Comparison of ENCODE assay signal across 12 cellular contexts in genomic region chr22:42932197-42932519, GRCh38.
DNase-seq lines count a peak whose midpoint lies in the region; ATAC-seq and TF ChIP-seq lines count a peak whose summit lies in the region.
"Had no signal": no experiment of that assay in that cellular context is flagged by ENCODE, and none has a peak within 500 bp of the region (broad histone marks: within the 10 kb centered on the region; RNA-seq: fewer than 3 reads in every experiment).

No MANE protein-coding gene starts in this region.

- no peaks in the 10 kb centered on the region for H3K9me3 Mint-ChIP-seq in activated T-helper 17 cell treated with anti-CD3 and anti-CD28 coated beads, Interleukin-2, amount 50 U/mL, for 72 hours

- no peaks in the 10 kb centered on the region for H3K36me3 ChIP-seq in right lobe of liver
- H3K36me3 ChIP-seq in stomach: no peaks in the 10 kb centered on the region
- H3K36me3 ChIP-seq: HAP-1 had no signal

- peak overlapping the region; percentile 91 for H3K27ac Mint-ChIP-seq in activated T-helper 17 cell treated with anti-CD3 and anti-CD28 coated beads, Interleukin-2, amount 50 U/mL, for 72 hours

- H3K27ac ChIP-seq in right lobe of liver (peak overlapping the region in 2 of 3 donors; percentile 10 to 14), stomach (peak overlapping the region; percentile 19 to 96 (median 89))
- H3K27ac ChIP-seq: SK-N-MC had no signal

- TF ChIP-seq CTCF in GM12865 (IDR thresholded peaks at IDR 0.05; ENCODE audit: insufficient read depth, low read depth, low read length, missing control alignments): no peak
- TF ChIP-seq CTCF in right lobe of liver (IDR thresholded peaks at IDR 0.05): no peak
- TF ChIP-seq CTCF in stomach (IDR thresholded peaks at IDR 0.05): no peak

- H3K4me1 ChIP-seq in right lobe of liver (peaks cover 0 to 16% (median 3%) of the 10 kb centered on the region in 4 donors), stomach (peaks cover 82 to 99% (median 91%) of the 10 kb centered on the region in 4 donors)

- intact Hi-C loops in right lobe of liver (cut with DNase I) (no loop called here), stomach (cut with DNase I; ENCODE audit: low total_unique reads) (no loop called here), sciatic nerve (cut with DNase I) (no loop called here)

- H3K27me3 ChIP-seq in right lobe of liver (no peaks in the 10 kb centered on the region), stomach (no peaks in the 10 kb centered on the region)

- H3K27me3 Mint-ChIP-seq in activated T-helper 17 cell treated with anti-CD3 and anti-CD28 coated beads, Interleukin-2, amount 50 U/mL, for 72 hours: no peaks in the 10 kb centered on the region

- H3K36me3 Mint-ChIP-seq in activated T-helper 17 cell treated with anti-CD3 and anti-CD28 coated beads, Interleukin-2, amount 50 U/mL, for 72 hours (ENCODE audit: low read depth): no peaks in the 10 kb centered on the region

- peak overlapping the region; percentile 75 for H3K4me3 Mint-ChIP-seq in activated T-helper 17 cell treated with anti-CD3 and anti-CD28 coated beads, Interleukin-2, amount 50 U/mL, for 72 hours

- 97% methylated on average over 4 of the region's 4 CpGs for WGBS in right lobe of liver (ENCODE audit: insufficient coverage, low coverage, low lambda C conversion rate, missing lambda C conversion rate)
- WGBS in stomach, 5 donors: 96 to 99% (median 97%) methylated on average over 4 of the region's 4 CpGs

- TF ChIP-seq EP300 in stomach (IDR thresholded peaks at IDR 0.05): no peak

- no peak for DNase-seq in GM12865 (ENCODE audit: low read depth)
- DNase-seq in right lobe of liver: no peak
- no peak for DNase-seq in stomach
- no peak for DNase-seq in sciatic nerve (ENCODE audit: low spot score)
- DNase-seq in AG20443 (ENCODE audit: low spot score): no peak
- DNase-seq: DND-41, NCI-H446 had no signal

- peaks cover 52% of the 10 kb centered on the region for H3K4me1 Mint-ChIP-seq in activated T-helper 17 cell treated with anti-CD3 and anti-CD28 coated beads, Interleukin-2, amount 50 U/mL, for 72 hours

- H3K9me3 ChIP-seq in right lobe of liver: no peaks in the 10 kb centered on the region
- H3K9me3 ChIP-seq in stomach: no peaks in the 10 kb centered on the region
- H3K9me3 ChIP-seq: HAP-1 had no signal

- TF ChIP-seq POLR2A in right lobe of liver (IDR thresholded peaks at IDR 0.05) (no peak), stomach (IDR thresholded peaks at IDR 0.05) (no peak)

- peak overlapping the region; percentile 51 for H3K4me3 ChIP-seq in GM12865 (ENCODE audit: low read depth, low read length)
- no peak overlapping the region for H3K4me3 ChIP-seq in right lobe of liver
- no peak overlapping the region for H3K4me3 ChIP-seq in stomach
- H3K4me3 ChIP-seq: HAP-1, SK-N-MC had no signal

- no peak for ATAC-seq in activated T-helper 17 cell treated with anti-CD3 and anti-CD28 coated beads, Interleukin-2, amount 50 U/mL, for 72 hours (replicated peaks)
- no peak for ATAC-seq in right lobe of liver
- no peak for ATAC-seq in sciatic nerve
- no peak for ATAC-seq in HG02852 (IDR thresholded peaks at IDR 0.05; ENCODE audit: unreplicated experiment)
- no peak for ATAC-seq in GM18519 (IDR thresholded peaks at IDR 0.05; ENCODE audit: low FRiP score, unreplicated experiment)
